24 cellular contexts compared by ENCODE assay signal in genomic region chr5:87110721-87111120, GRCh38.
DNase-seq lines count a peak whose midpoint lies in the region; ATAC-seq and TF ChIP-seq lines count a peak whose summit lies in the region.
"Had no signal": no experiment of that assay in that cellular context is flagged by ENCODE, and none has a peak within 500 bp of the region (broad histone marks: within the 10 kb centered on the region; RNA-seq: fewer than 3 reads in every experiment).

No MANE protein-coding gene starts in this region.

- H3K4me3 ChIP-seq in RWPE2 (ENCODE audit: severe bottlenecking) (no peak overlapping the region), epithelial cell of esophagus (ENCODE audit: low read length) (no peak overlapping the region), fibroblast of mammary gland (ENCODE audit: control insufficient read depth, low read depth, low read length) (no peak overlapping the region), adrenal gland (no peak overlapping the region)
- H3K4me3 ChIP-seq: A549; BLaER1 treated with 17β-estradiol and CSF1 and Interleukin-3, amounts not matched to agents 10 nM and 100 nM; GM12878 had no signal

- BruUV-seq in Calu3 (replicated peaks; lab: Mats Ljungman, UMichigan) = no TSS peak

- CTCF ChIA-PET in Calu3 (lab: Charles Lee) = interaction anchor here (0.8 kb wide), 1 partner anchor 8 kb away, joined by 3 read pairs; no protein-coding TSS in a partner anchor

- peaks cover 26% of the 10 kb centered on the region for H3K36me3 Mint-ChIP-seq in Calu3 (ENCODE audit: insufficient read depth, unreplicated experiment)
- H3K36me3 Mint-ChIP-seq: CD8-positive, alpha-beta T cell had no signal

- H3K4me3 Mint-ChIP-seq in Calu3 (ENCODE audit: low read depth, unreplicated experiment) = no peak overlapping the region
- H3K4me3 Mint-ChIP-seq: B cell; CD4-positive, alpha-beta T cell; CD8-positive, alpha-beta T cell had no signal

- no peaks in the 10 kb centered on the region for H3K27me3 ChIP-seq in RWPE2 (ENCODE audit: insufficient read depth, poor library complexity, severe bottlenecking)
- H3K27me3 ChIP-seq in adrenal gland = no peaks in the 10 kb centered on the region
- H3K27me3 ChIP-seq: BLaER1 treated with 17β-estradiol and CSF1 and Interleukin-3, amounts not matched to agents 10 nM and 100 nM had no signal

- peaks cover 3% of the 10 kb centered on the region for H3K9me3 Mint-ChIP-seq in Calu3 (ENCODE audit: low read depth, unreplicated experiment)
- H3K9me3 Mint-ChIP-seq: CD4-positive, alpha-beta T cell; CD8-positive, alpha-beta T cell had no signal

- peaks cover 51% of the 10 kb centered on the region for H3K4me1 Mint-ChIP-seq in Calu3 (ENCODE audit: low read depth, unreplicated experiment)

- no peak for TF ChIP-seq POLR2A in adrenal gland (IDR thresholded peaks at IDR 0.05)

- DNase-seq in Calu3 (no peak), RWPE2 (ENCODE audit: low spot score) (no peak), epithelial cell of esophagus (ENCODE audit: low read depth) (peak; percentile 50), fibroblast of mammary gland (ENCODE audit: low read depth) (peak; percentile 11), adrenal gland (no peak)
- DNase-seq in activated CD8-positive, alpha-beta memory T cell treated with anti-CD3 and anti-CD28 coated beads, Interleukin-2, amount 50 U/mL, for 48 hours = no peak
- DNase-seq: AML-193; Caco-2; CD4-positive, alpha-beta T cell; CD8-positive, alpha-beta T cell; DMS 273 treated with DMSO at 0.1 percent for 48 hours; DMS153; DMS53; DMS79; DND-41; EL; GDM1 had no signal

- peak overlapping the region; percentile 70 for H3K27ac Mint-ChIP-seq in Calu3 (ENCODE audit: unreplicated experiment)
- H3K27ac Mint-ChIP-seq: B cell; CD4-positive, alpha-beta T cell; CD8-positive, alpha-beta T cell had no signal

- TF ChIP-seq CTCF in Calu3 (IDR thresholded peaks at IDR 0.05; ENCODE audit: unreplicated experiment) = no peak
- TF ChIP-seq CTCF in RWPE2 (IDR thresholded peaks at IDR 0.05; ENCODE audit: poor library complexity, severe bottlenecking) = no peak
- TF ChIP-seq CTCF in epithelial cell of esophagus (IDR thresholded peaks at IDR 0.05; ENCODE audit: insufficient read depth, low read depth, low read length, missing control alignments) = no peak
- no peak for TF ChIP-seq CTCF in fibroblast of mammary gland (conservative IDR thresholded peaks at IDR 0.05; ENCODE audit: control insufficient read depth, insufficient read depth, low read depth, low read length)
- TF ChIP-seq CTCF in adrenal gland (IDR thresholded peaks at IDR 0.05) = no peak

- H3K4me1 ChIP-seq in RWPE2 (ENCODE audit: insufficient read depth, poor library complexity, severe bottlenecking) = peaks cover 22% of the 10 kb centered on the region
- H3K4me1 ChIP-seq in adrenal gland (replicated peaks in 1 of 2) = no peaks in the 10 kb centered on the region
- H3K4me1 ChIP-seq: A549, Caco-2 had no signal

- intact Hi-C loops in Calu3 (cut with micrococcal nuclease; ENCODE audit: unreplicated experiment) = no loop called here
- intact Hi-C loops in adrenal gland (cut with DNase I) = no loop called here

- ATAC-seq in RWPE2 (ENCODE audit: low read depth) (0 out of 3 replicates have a peak, but pooled peaks have one; percentile 42), HG02852 (IDR thresholded peaks at IDR 0.05; ENCODE audit: unreplicated experiment) (no peak)
- ATAC-seq: A549; CD8-positive, alpha-beta T cell; GM12878 had no signal

- no peaks in the 10 kb centered on the region for H3K36me3 ChIP-seq in RWPE2 (ENCODE audit: low read depth)
- peaks cover 0 to 3% of the 10 kb centered on the region in 2 donors for H3K36me3 ChIP-seq in adrenal gland (replicated peaks in 1 of 2)
- H3K36me3 ChIP-seq: BLaER1 treated with 17β-estradiol and CSF1 and Interleukin-3, amounts not matched to agents 10 nM and 100 nM had no signal

- H3K27ac ChIP-seq in RWPE2 (ENCODE audit: poor library complexity, severe bottlenecking) (no peak overlapping the region), adrenal gland (no peak overlapping the region)
- H3K27ac ChIP-seq: 22Rv1; A549; BLaER1 treated with 17β-estradiol and CSF1 and Interleukin-3, amounts not matched to agents 10 nM and 100 nM; C4-2B had no signal

- WGBS in adrenal gland, 4 donors = 67 to 75% (median 73%) methylated on average over 2 of the region's 2 CpGs

- no peaks in the 10 kb centered on the region for H3K27me3 Mint-ChIP-seq in Calu3 (ENCODE audit: unreplicated experiment)
- H3K27me3 Mint-ChIP-seq: B cell; CD4-positive, alpha-beta T cell had no signal

- H3K9me3 ChIP-seq in RWPE2 (ENCODE audit: severe bottlenecking) (no peaks in the 10 kb centered on the region), adrenal gland (replicated peaks in 1 of 3) (no peaks in the 10 kb centered on the region)
- H3K9me3 ChIP-seq: A549, Caco-2 had no signal

Comparison
In these comparisons a context has a peak if more than half of its experiments do, and no peak if none do; other contexts are left out.
1. DNase-seq: peak in epithelial cell of esophagus (single experiment) and fibroblast of mammary gland (single experiment); none in Calu3 (single experiment), RWPE2 (single experiment), activated CD8-positive, alpha-beta memory T cell treated with anti-CD3 and anti-CD28 coated beads, Interleukin-2, amount 50 U/mL, for 48 hours (single experiment) and adrenal gland (0 of 7).